ENCODE assay signal across 27 cellular contexts in the genomic region with DNA sequence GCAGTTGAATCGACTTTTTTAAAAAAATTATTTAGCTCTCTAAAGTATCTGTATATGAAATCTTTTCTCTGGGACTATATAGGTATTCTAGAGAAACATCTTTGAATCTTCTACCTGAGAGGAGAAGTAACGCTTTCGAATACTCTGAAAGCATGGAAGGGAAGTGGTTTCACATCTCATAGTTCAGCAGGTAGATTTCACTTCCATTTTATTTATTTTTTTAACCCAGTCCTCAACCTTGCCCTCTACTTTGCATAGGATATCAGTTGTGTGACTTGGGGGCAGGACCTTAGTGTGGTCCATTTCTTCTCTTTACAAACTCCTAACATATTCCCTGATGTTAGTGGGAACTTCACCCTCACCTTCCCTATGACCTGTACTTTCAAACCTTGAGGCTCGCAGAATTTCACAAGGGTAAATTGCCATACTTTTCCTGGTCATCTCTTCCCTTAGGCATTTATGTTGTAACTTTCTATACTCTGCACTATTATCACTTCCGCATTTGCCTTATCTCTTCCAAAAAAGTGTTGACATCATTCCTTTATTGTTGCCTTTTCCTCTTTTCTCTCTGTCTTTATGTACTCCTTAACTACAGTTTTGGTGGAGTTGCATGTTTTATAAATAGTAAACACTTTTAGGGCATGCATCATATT.
A peak's percentile ranks its signal among the peaks of the same experiment; 100 is the strongest.
DNase-seq lines count a peak whose midpoint lies in the region; ATAC-seq, FAIRE-seq and TF ChIP-seq lines count a peak whose summit lies in the region.
"Had no signal": no experiment of that assay in that cellular context is flagged by ENCODE, and none has a peak within 500 bp of the region (broad histone marks: within the 10 kb centered on the region; RNA-seq: fewer than 3 reads in every experiment).

No MANE protein-coding gene starts in this region.

- H3K9ac ChIP-seq in OCI-LY3 (ENCODE audit: low read length) = no peak overlapping the region
- H3K9ac ChIP-seq: KMS-11, neural progenitor cell had no signal

- H3K36me3 Mint-ChIP-seq in CD4-positive, alpha-beta memory T cell = no peaks in the 10 kb centered on the region
- H3K36me3 Mint-ChIP-seq: neural progenitor cell; stimulated activated effector memory CD8-positive, alpha-beta T cell treated with anti-CD3 and anti-CD28 coated beads, Interleukin-12 subunit alpha, Interleukin-12 subunit beta, amount 100 ng/mL, for 72 hours had no signal

- H3K27me3 Mint-ChIP-seq in CD4-positive, alpha-beta memory T cell = no peaks in the 10 kb centered on the region
- H3K27me3 Mint-ChIP-seq: activated CD4-positive, alpha-beta memory T cell treated with anti-CD3 and anti-CD28 coated beads, Interleukin-2, amount 10 ng/mL, durations not matched to agents 7 days and 5 days; progenitor cell of endocrine pancreas had no signal

- H3K4me2 ChIP-seq in OCI-LY3 (ENCODE audit: low read length) = peak overlapping the region; percentile 20
- H3K4me2 ChIP-seq: KMS-11, neural progenitor cell had no signal

- POLR2A ChIA-PET in CD4-positive, alpha-beta memory T cell (lab: Charles Lee; ENCODE audit: partially characterized antibody) = no interaction called here

- no peaks in the 10 kb centered on the region for H4K20me1 ChIP-seq in OCI-LY3 (ENCODE audit: insufficient read depth, low read length)

- no peaks in the 10 kb centered on the region for H3K9me3 ChIP-seq in OCI-LY3 (ENCODE audit: insufficient read depth, low read length)
- H3K9me3 ChIP-seq in CD4-positive, alpha-beta memory T cell (ENCODE audit: control insufficient read depth in 1 of 2, low read length in 2 of 2) = no peaks in the 10 kb centered on the region

- H3K4me3 ChIP-seq in OCI-LY3 (ENCODE audit: low read length) = no peak overlapping the region
- no peak overlapping the region for H3K4me3 ChIP-seq in CD4-positive, alpha-beta memory T cell (ENCODE audit: low read length in 2 of 2)
- H3K4me3 ChIP-seq: cardiac muscle cell, neural progenitor cell, SK-N-MC had no signal

- H3K79me2 ChIP-seq in OCI-LY3 (ENCODE audit: low read length) = no peaks in the 10 kb centered on the region

- no peak overlapping the region for H3K4me3 Mint-ChIP-seq in CD4-positive, alpha-beta memory T cell
- H3K4me3 Mint-ChIP-seq: activated CD4-positive, alpha-beta memory T cell treated with anti-CD3 and anti-CD28 coated beads, Interleukin-2, amount 10 ng/mL, durations not matched to agents 7 days and 5 days; neural progenitor cell; stimulated activated effector memory CD8-positive, alpha-beta T cell treated with anti-CD3 and anti-CD28 coated beads, Interleukin-12 subunit alpha, Interleukin-12 subunit beta, amount 100 ng/mL, for 72 hours had no signal

- FAIRE-seq in GM18507 (lab: Jason Lieb, UNC) (peak; percentile 48), urothelium cell line (lab: Jason Lieb, UNC) (no peak)
- FAIRE-seq: endothelial cell of umbilical vein, HTR-8/SVneo, RCC 7860 had no signal

- CTCF ChIA-PET in CD4-positive, alpha-beta memory T cell (lab: Charles Lee; ENCODE audit: partially characterized antibody) = no interaction called here

- H3K4me1 ChIP-seq in OCI-LY3 (ENCODE audit: low read length) = peaks cover 10% of the 10 kb centered on the region
- H3K4me1 ChIP-seq in CD4-positive, alpha-beta memory T cell (ENCODE audit: insufficient read depth, low read length) = no peaks in the 10 kb centered on the region

- no peaks in the 10 kb centered on the region for H3K4me1 Mint-ChIP-seq in CD4-positive, alpha-beta memory T cell
- H3K4me1 Mint-ChIP-seq: activated CD4-positive, alpha-beta memory T cell treated with anti-CD3 and anti-CD28 coated beads, Interleukin-2, amount 10 ng/mL, durations not matched to agents 7 days and 5 days; stimulated activated effector memory CD8-positive, alpha-beta T cell treated with anti-CD3 and anti-CD28 coated beads, Interleukin-12 subunit alpha, Interleukin-12 subunit beta, amount 100 ng/mL, for 72 hours had no signal

- DNase-seq in GM18507 (ENCODE audit: extremely low spot score, insufficient read length, low read depth) (no peak), urothelium cell line (ENCODE audit: low spot score) (no peak)
- no peak for DNase-seq in activated naive CD4-positive, alpha-beta T cell (lab: John Stamatoyannopoulos, UW)
- DNase-seq in CD4-positive, alpha-beta memory T cell = no peak
- DNase-seq: activated CD4-positive, alpha-beta memory T cell treated with anti-CD3 and anti-CD28 coated beads, Interleukin-2, amount 10 ng/mL, durations not matched to agents 7 days and 5 days; activated naive CD4-positive, alpha-beta T cell treated with Interleukin-2 at 50 U/mL for 16 hours; amygdala; dermis blood vessel endothelial cell; MV-4-11; NCI-H187 treated with DMSO at 0.1 percent for 48 hours; NCI-H2227 treated with DMSO at 0.1 percent for 48 hours; NCI-H82 had no signal

- H3K27me3 ChIP-seq in OCI-LY3 (ENCODE audit: low read depth, low read length) = peaks cover 13% of the 10 kb centered on the region; the same call in 1 of the 2 replicates
- H3K27me3 ChIP-seq in CD4-positive, alpha-beta memory T cell (ENCODE audit: insufficient read depth, low read length) = no peaks in the 10 kb centered on the region
- H3K27me3 ChIP-seq: cardiac muscle cell, neural progenitor cell had no signal

- intact Hi-C loops in CD4-positive, alpha-beta memory T cell (cut with micrococcal nuclease) = no loop called here

- no peaks in the 10 kb centered on the region for H3K36me3 ChIP-seq in OCI-LY3 (replicated peaks; ENCODE audit: low read depth, low read length)
- no peaks in the 10 kb centered on the region for H3K36me3 ChIP-seq in CD4-positive, alpha-beta memory T cell (ENCODE audit: insufficient read depth, low read length)
- H3K36me3 ChIP-seq: cardiac muscle cell, neural progenitor cell had no signal

- H3K27ac ChIP-seq in OCI-LY3 (ENCODE audit: low read length) = no peak overlapping the region
- H3K27ac ChIP-seq in CD4-positive, alpha-beta memory T cell (ENCODE audit: low read depth, low read length) = no peak overlapping the region
- H3K27ac ChIP-seq: C4-2B, cardiac muscle cell, KMS-11, neural progenitor cell, SK-N-MC had no signal

- H3K9me3 Mint-ChIP-seq in CD4-positive, alpha-beta memory T cell = peaks cover 0 to 16% (median 5%) of the 10 kb centered on the region in 8 donors
- H3K9me3 Mint-ChIP-seq: activated CD4-positive, alpha-beta memory T cell treated with anti-CD3 and anti-CD28 coated beads, Interleukin-2, amount 10 ng/mL, durations not matched to agents 7 days and 5 days had no signal

- no peak overlapping the region for H3K27ac Mint-ChIP-seq in CD4-positive, alpha-beta memory T cell
- H3K27ac Mint-ChIP-seq: activated CD4-positive, alpha-beta memory T cell treated with anti-CD3 and anti-CD28 coated beads, Interleukin-2, amount 10 ng/mL, durations not matched to agents 7 days and 5 days; neural progenitor cell; progenitor cell of endocrine pancreas; stimulated activated effector memory CD8-positive, alpha-beta T cell treated with anti-CD3 and anti-CD28 coated beads, Interleukin-12 subunit alpha, Interleukin-12 subunit beta, amount 100 ng/mL, for 72 hours had no signal

- H2AFZ ChIP-seq in OCI-LY3 (ENCODE audit: low read depth, low read length) = no peak overlapping the region
- H2AFZ ChIP-seq: neural progenitor cell had no signal

- TF ChIP-seq CTCF in OCI-LY3 (IDR thresholded peaks at IDR 0.05; ENCODE audit: low read depth, low read length) = no peak

- ATAC-seq in GM19452 (IDR thresholded peaks at IDR 0.05; ENCODE audit: unreplicated experiment) (peak; percentile 63), HG02798 (IDR thresholded peaks at IDR 0.05; ENCODE audit: poor library complexity, unreplicated experiment) (peak; percentile 48), GM21390 (IDR thresholded peaks at IDR 0.05; ENCODE audit: unreplicated experiment) (no peak)
- ATAC-seq: HCT116; stimulated activated effector memory CD8-positive, alpha-beta T cell treated with anti-CD3 and anti-CD28 coated beads, Interleukin-12 subunit alpha, Interleukin-12 subunit beta, amount 100 ng/mL, for 72 hours had no signal
